ENCODE assay signal across 8 cellular contexts in genomic region chr15:50685191-50685975, GRCh38. TPM values are rescaled to one million over a fixed set of nuclear protein-coding genes. Genes with fewer than 3 reads are reported as not detected.
DNase-seq lines count a peak whose midpoint lies in the region; ATAC-seq and TF ChIP-seq lines count a peak whose summit lies in the region.

No MANE protein-coding gene starts in this region.

- H3K4me2 ChIP-seq in OCI-LY3 (ENCODE audit: low read length), result peak overlapping the region; percentile 74

- peaks cover 33% of the 10 kb centered on the region for H3K4me1 Mint-ChIP-seq in Calu3 (ENCODE audit: low read depth, unreplicated experiment)
- peaks cover 14% of the 10 kb centered on the region for H3K4me1 Mint-ChIP-seq in endothelial cell (ENCODE audit: unreplicated experiment)

- H3K36me3 Mint-ChIP-seq in Calu3 (ENCODE audit: insufficient read depth, unreplicated experiment), result peaks cover 34% of the 10 kb centered on the region
- peaks cover 10% of the 10 kb centered on the region for H3K36me3 Mint-ChIP-seq in endothelial cell (ENCODE audit: low read depth, unreplicated experiment)

- DNase-seq in Calu3 (no peak), endothelial cell (ENCODE audit: low spot score) (no peak), middle frontal gyrus (ENCODE audit: extremely low spot score, low spot score) (no peak), CD1c-positive myeloid dendritic cell (ENCODE audit: extremely low spot score) (no peak)

- H3K27me3 Mint-ChIP-seq in Calu3 (ENCODE audit: unreplicated experiment) (no peaks in the 10 kb centered on the region), endothelial cell (ENCODE audit: unreplicated experiment) (peaks cover 17% of the 10 kb centered on the region)

- intact Hi-C loops in Calu3 (cut with micrococcal nuclease; ENCODE audit: unreplicated experiment), result no loop called here

- H3K9me3 ChIP-seq in OCI-LY3 (ENCODE audit: insufficient read depth, low read length), result no peaks in the 10 kb centered on the region
- H3K9me3 ChIP-seq in neuron (ENCODE audit: low read length), result no peaks in the 10 kb centered on the region

- H2AFZ ChIP-seq in OCI-LY3 (ENCODE audit: low read depth, low read length) (no peak overlapping the region), neuron (ENCODE audit: low read depth, low read length) (peak overlapping the region; percentile 95)

- no peaks in the 10 kb centered on the region for H3K27me3 ChIP-seq in OCI-LY3 (ENCODE audit: low read depth, low read length)
- H3K27me3 ChIP-seq in neuron (ENCODE audit: insufficient read depth, low read length), result no peaks in the 10 kb centered on the region

- CTCF ChIA-PET in Calu3 (lab: Charles Lee), result interaction anchor here (0.6 to 1.2 kb wide), 2 partner anchors 146 to 199 kb away, joined by 4 to 9 read pairs; no protein-coding TSS in a partner anchor

- H3K9me3 Mint-ChIP-seq in Calu3 (ENCODE audit: low read depth, unreplicated experiment), result no peaks in the 10 kb centered on the region
- H3K9me3 Mint-ChIP-seq in endothelial cell (ENCODE audit: unreplicated experiment), result no peaks in the 10 kb centered on the region

- H3K27ac Mint-ChIP-seq in Calu3 (ENCODE audit: unreplicated experiment) (peak overlapping the region; percentile 58), endothelial cell (ENCODE audit: unreplicated experiment) (peak overlapping the region; percentile 80)

- H3K79me2 ChIP-seq in OCI-LY3 (ENCODE audit: low read length), result peaks cover 72% of the 10 kb centered on the region

- H3K27ac ChIP-seq in OCI-LY3 (ENCODE audit: low read length), result peak overlapping the region; percentile 90

- peak overlapping the region; percentile 100 for H3K4me3 Mint-ChIP-seq in Calu3 (ENCODE audit: low read depth, unreplicated experiment)
- peak overlapping the region; percentile 98 for H3K4me3 Mint-ChIP-seq in endothelial cell (ENCODE audit: unreplicated experiment)

- TF ChIP-seq CTCF in Calu3 (IDR thresholded peaks at IDR 0.05; ENCODE audit: unreplicated experiment) (no peak), OCI-LY3 (IDR thresholded peaks at IDR 0.05; ENCODE audit: low read depth, low read length) (no peak), endothelial cell (IDR thresholded peaks at IDR 0.05; ENCODE audit: unreplicated experiment) (no peak)

- H3K9ac ChIP-seq in OCI-LY3 (ENCODE audit: low read length), result peak overlapping the region; percentile 93

- H3K4me3 ChIP-seq in OCI-LY3 (ENCODE audit: low read length) (peak overlapping the region; percentile 98), neuron (ENCODE audit: low read length) (peak overlapping the region; percentile 67)

- TSS peak; percentile 62 for BruUV-seq in Calu3 (replicated peaks; lab: Mats Ljungman, UMichigan)

- H3K4me1 ChIP-seq in OCI-LY3 (ENCODE audit: low read length) (peaks cover 19% of the 10 kb centered on the region), neuron (ENCODE audit: insufficient read depth, low read length) (peaks cover 17% of the 10 kb centered on the region)

- H3K36me3 ChIP-seq in OCI-LY3 (replicated peaks; ENCODE audit: low read depth, low read length) (peaks cover 16% of the 10 kb centered on the region), neuron (ENCODE audit: insufficient read depth, low read length) (peaks cover 9% of the 10 kb centered on the region)

- ATAC-seq in GM19328 (IDR thresholded peaks at IDR 0.05; ENCODE audit: unreplicated experiment) (no peak), GM21447 (IDR thresholded peaks at IDR 0.05; ENCODE audit: unreplicated experiment) (no peak)

- H4K20me1 ChIP-seq in OCI-LY3 (ENCODE audit: insufficient read depth, low read length), result peaks cover 36% of the 10 kb centered on the region

RNA-seq across cellular contexts. Expression of gene TRPM7, which starts 1.2 kb away (rescaled TPM):
- total RNA-seq in Calu3 (2022), result 40.6 and 48.2 TPM in 2 replicates
- 22.6 TPM for total RNA-seq in endothelial cell (ENCODE audit: unreplicated experiment)
